8 cellular contexts compared by ENCODE assay signal in genomic region chr12:76158518-76159321, GRCh38.
DNase-seq lines count a peak whose midpoint lies in the region; ATAC-seq, FAIRE-seq and TF ChIP-seq lines count a peak whose summit lies in the region.

No MANE protein-coding gene starts in this region.

- no peaks in the 10 kb centered on the region for H4K20me1 ChIP-seq in GM12878 (ENCODE audit: control insufficient read depth, insufficient read depth)

- peak; percentile 92 for DNase-seq in EH (ENCODE audit: low read depth)
- DNase-seq in HS-27A (ENCODE audit: low read depth), result peak; percentile 58
- DNase-seq in T-helper 2 cell treated with Interferon-gamma antibody and Interleukin-4, amounts not matched to agents 5 μg/mL and 100 μg/mL, for 36 hours (ENCODE audit: low spot score), result peak; percentile 94
- peak; percentile 91 for DNase-seq in GM12878 (ENCODE audit: low read depth, low spot score)
- DNase-seq in islet precursor cell, result peak; percentile 96
- peak; percentile 42 for DNase-seq in stimulated activated CD4-positive, alpha-beta T cell treated with anti-CD3 and anti-CD28 coated beads, Interleukin-2, amount 100 ng/mL, for 4 hours (ENCODE audit: low read depth)
- DNase-seq in NCI-H187 (lab: John Stamatoyannopoulos, UW), result no peak

- peak overlapping the region; percentile 29; the same call in 1 of the 2 replicates for H3K27ac ChIP-seq in GM12878 (ENCODE audit: control insufficient read depth, insufficient read depth)

- H3K9me3 Mint-ChIP-seq in T-helper 2 cell treated with Interferon-gamma antibody and Interleukin-4, amounts not matched to agents 5 μg/mL and 100 μg/mL, for 36 hours, result no peaks in the 10 kb centered on the region

- no peaks in the 10 kb centered on the region for H3K36me3 ChIP-seq in GM12878 (ENCODE audit: control insufficient read depth in 2 of 2, insufficient read depth in 2 of 2, low read length in 1 of 2)

- peaks cover 10% of the 10 kb centered on the region for H3K27me3 Mint-ChIP-seq in T-helper 2 cell treated with Interferon-gamma antibody and Interleukin-4, amounts not matched to agents 5 μg/mL and 100 μg/mL, for 36 hours (ENCODE audit: low read depth)

- no peaks in the 10 kb centered on the region for H3K36me3 Mint-ChIP-seq in T-helper 2 cell treated with Interferon-gamma antibody and Interleukin-4, amounts not matched to agents 5 μg/mL and 100 μg/mL, for 36 hours (ENCODE audit: low read depth)

- 0 out of 2 replicates have a peak overlapping the region, but pooled peaks have one; percentile 16 for H3K4me3 ChIP-seq in GM12878

- H3K79me2 ChIP-seq in GM12878 (ENCODE audit: control insufficient read depth, insufficient read depth, low read length), result no peaks in the 10 kb centered on the region

- no peaks in the 10 kb centered on the region for H3K9me3 ChIP-seq in GM12878 (replicated peaks; ENCODE audit: control insufficient read depth, insufficient read depth, low read length)

- CTCF ChIA-PET in GM12878 (lab: Yijun Ruan, JAX), result interaction anchor here (0.7 to 3.0 kb wide), 22 partner anchors 8 to 824 kb away, joined by 3 to 21 read pairs (median 4); partner anchors contain the start of genes BBS10 and GLIPR1L1

- TF ChIP-seq EP300 in GM12878 (IDR thresholded peaks at IDR 0.05; ENCODE audit: borderline replicate concordance in 1 of 2, control insufficient read depth in 1 of 2, low read depth in 2 of 2, low read length in 2 of 2), result peak; percentile 77 to 89

- peak; percentile 77 to 79 (median 78) for TF ChIP-seq CTCF in GM12878 (IDR thresholded peaks at IDR 0.05 in 2 of 3, conservative IDR thresholded peaks at IDR 0.05 in 1 of 3; ENCODE audit: control insufficient read depth in 2 of 3, extremely low read depth in 1 of 3, insufficient read depth in 1 of 3, low read depth in 3 of 3, low read length in 3 of 3)

- FAIRE-seq in GM12878 (lab: Jason Lieb, UNC), result peak; percentile 93

- SMC1A ChIA-PET in GM12878 (lab: Charles Lee; ENCODE audit: uncharacterized antibody, unreplicated experiment), result interaction anchor here (0.6 to 2.5 kb wide), 25 partner anchors 9 to 1552 kb away, joined by 3 to 18 read pairs (median 4); partner anchors contain the start of gene BBS10

- in situ Hi-C loops in GM12878 (cut with MboI), result loop anchor here (5.0 kb wide), 1 partner anchor 71 kb away; no protein-coding TSS in a partner anchor

- peaks cover 14% of the 10 kb centered on the region for H3K4me1 ChIP-seq in GM12878 (ENCODE audit: control insufficient read depth, insufficient read depth, low read length)

- RAD21 ChIA-PET in GM12878 (lab: Charles Lee; ENCODE audit: unreplicated experiment), result interaction anchor here (1.0 to 2.1 kb wide), 14 partner anchors 9 to 631 kb away, joined by 3 to 10 read pairs (median 4); partner anchors contain the start of gene NAP1L1

- POLR2A ChIA-PET in GM12878 (lab: Charles Lee), result interaction anchor here (0.5 to 1.0 kb wide), 3 partner anchors 15 to 108 kb away, joined by 3 to 8 read pairs (median 6); no protein-coding TSS in a partner anchor

- no TSS peak for BruUV-seq in GM12878 (replicated peaks; lab: Mats Ljungman, UMichigan)

- no peak for TF ChIP-seq POLR2A in GM12878 (IDR thresholded peaks at IDR 0.05; ENCODE audit: low read depth, low read length)

- H3K4me1 Mint-ChIP-seq in T-helper 2 cell treated with Interferon-gamma antibody and Interleukin-4, amounts not matched to agents 5 μg/mL and 100 μg/mL, for 36 hours (ENCODE audit: low read depth), result peaks cover 11% of the 10 kb centered on the region

- peak overlapping the region; percentile 14 for H3K4me2 ChIP-seq in GM12878 (ENCODE audit: control insufficient read depth, insufficient read depth)

- 3% methylated on average over 11 of the region's 11 CpGs for WGBS in GM12878 (ENCODE audit: insufficient coverage, insufficient replicate concordance, low lambda C conversion rate, missing lambda C conversion rate)

- ATAC-seq in GM21423 (IDR thresholded peaks at IDR 0.05; ENCODE audit: unreplicated experiment) (peak; percentile 98), GM12878 (peak; percentile 98)

- H3K27ac Mint-ChIP-seq in T-helper 2 cell treated with Interferon-gamma antibody and Interleukin-4, amounts not matched to agents 5 μg/mL and 100 μg/mL, for 36 hours, result peak overlapping the region; percentile 52

- peak; percentile 68 for TF ChIP-seq RAD21 in GM12878 (IDR thresholded peaks at IDR 0.05; ENCODE audit: insufficient read depth, low read depth, low read length)

- intact Hi-C loops in GM12878 (cut with micrococcal nuclease; ENCODE audit: unreplicated experiment), result loop anchor here (1.0 to 10.0 kb wide), 7 partner anchors 15 to 824 kb away; partner anchors contain the start of genes CAPS2, GLIPR1L1, NAP1L1 and OSBPL8

- no peaks in the 10 kb centered on the region for H3K27me3 ChIP-seq in GM12878 (replicated peaks in 1 of 2; ENCODE audit: control insufficient read depth in 2 of 2, insufficient read depth in 2 of 2, low read length in 1 of 2)

- no peak overlapping the region for H3K9ac ChIP-seq in GM12878 (ENCODE audit: control insufficient read depth, insufficient read depth, low read length)

- H2AFZ ChIP-seq in GM12878 (ENCODE audit: control insufficient read depth, low read depth, low read length), result peak overlapping the region; percentile 22

- peak overlapping the region; percentile 74 for H3K4me3 Mint-ChIP-seq in T-helper 2 cell treated with Interferon-gamma antibody and Interleukin-4, amounts not matched to agents 5 μg/mL and 100 μg/mL, for 36 hours

TF ChIP-seq in GM12878, 131 proteins besides CTCF, POLR2A, EP300 and RAD21 (continues in another document):
- TF ChIP-seq REST (IDR thresholded peaks at IDR 0.05; ENCODE audit: low read depth, low read length) (0 out of 2 replicates have a peak, but pooled peaks have one; percentile 11), ZBTB11 (CRISPR knock-in tag; IDR thresholded peaks at IDR 0.05) (no peak), MEF2B (IDR thresholded peaks at IDR 0.05; ENCODE audit: partially characterized antibody, poor library complexity, severe bottlenecking) (peak; percentile 81), CREB1 (IDR thresholded peaks at IDR 0.05; ENCODE audit: low read depth) (peak; percentile 59; the same call in 1 of the 2 replicates), CREM (IDR thresholded peaks at IDR 0.05; ENCODE audit: low read depth) (peak; percentile 90), POU2F2 (IDR thresholded peaks at IDR 0.05; ENCODE audit: borderline replicate concordance, low read depth, low read length) (peak; percentile 86)

Comparison
In these comparisons a context has a peak if more than half of its experiments do, and no peak if none do; other contexts are left out.
1. DNase-seq: peak in EH (single experiment), HS-27A (single experiment), T-helper 2 cell treated with Interferon-gamma antibody and Interleukin-4, amounts not matched to agents 5 μg/mL and 100 μg/mL, for 36 hours (single experiment), GM12878 (single experiment), islet precursor cell (single experiment) and stimulated activated CD4-positive, alpha-beta T cell treated with anti-CD3 and anti-CD28 coated beads, Interleukin-2, amount 100 ng/mL, for 4 hours (single experiment); none in NCI-H187 (0 of 2).